In the genomic region with DNA sequence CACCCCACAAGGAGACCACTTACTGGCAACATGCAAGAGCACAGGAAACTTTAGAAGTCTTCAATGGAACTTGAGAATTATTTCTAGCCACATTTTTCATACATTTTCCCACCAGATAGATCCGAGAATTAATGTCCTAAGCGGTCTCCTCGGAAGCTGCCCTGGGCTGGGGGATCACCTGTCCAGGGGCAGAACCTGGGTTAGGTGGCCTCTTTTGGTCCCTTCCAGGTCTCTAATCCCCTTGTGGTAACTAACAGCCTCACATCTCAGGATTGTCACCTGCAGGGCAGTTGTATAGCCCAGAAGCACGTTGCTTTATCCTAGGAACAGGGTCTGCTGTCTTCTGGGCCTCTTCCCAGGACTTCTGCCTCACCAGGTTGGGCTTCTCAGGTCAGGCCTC, we compare ENCODE assay signal across 33 cellular contexts. TPM values are rescaled to one million over a fixed set of nuclear protein-coding genes. Genes with fewer than 3 reads are reported as not detected.
"Had no signal": no experiment of that assay in that cellular context is flagged by ENCODE, and none has a peak within 500 bp of the region (broad histone marks: within the 10 kb centered on the region; RNA-seq: fewer than 3 reads in every experiment).

No MANE protein-coding gene starts in this region.

- H3K4me1 ChIP-seq: gastrocnemius medialis, left lung, parathyroid adenoma, prostate gland, right atrium auricular region, sigmoid colon, thyroid gland had no signal

- H3K9me3 ChIP-seq: gastrocnemius medialis, left lung, prostate gland, right atrium auricular region, sigmoid colon, stomach, thyroid gland had no signal

- H3K27ac ChIP-seq: dorsolateral prefrontal cortex, epithelial cell of prostate, gastrocnemius medialis, left lung, parathyroid adenoma, prostate gland, right atrium auricular region, sigmoid colon, stomach, thyroid gland had no signal

- DNase-seq: cerebellar nuclear complex; dorsolateral prefrontal cortex; effector CD4-positive, alpha-beta T cell; foreskin fibroblast; gastrocnemius medialis; head of caudate nucleus; left cardiac atrium; left lung; mesenchymal stem cell; midbrain; naive thymus-derived CD4-positive, alpha-beta T cell; nephron progenitor cell; sigmoid colon; stimulated activated CD4-positive, alpha-beta T cell treated with anti-CD3 and anti-CD28 coated beads, Interleukin-2, amount 100 ng/mL, for 24 hours; stimulated activated CD4-positive, alpha-beta T cell treated with anti-CD3 and anti-CD28 coated beads, Interleukin-4, amount 100 ng/mL, for 24 hours; stimulated activated naive CD4-positive, alpha-beta T cell treated with Interleukin-2 at 50 U/mL for 16 hours; thyroid gland; trophoblast cell had no signal

- H3K36me3 Mint-ChIP-seq: naive thymus-derived CD4-positive, alpha-beta T cell; stimulated activated effector memory CD8-positive, alpha-beta T cell treated with anti-CD3 and anti-CD28 coated beads, Interleukin-12 subunit alpha, Interleukin-12 subunit beta, amount 100 ng/mL, for 72 hours had no signal

- ATAC-seq: esophagus mucosa; gastrocnemius medialis; left cardiac atrium; left lung; naive thymus-derived CD4-positive, alpha-beta T cell; stimulated activated effector memory CD8-positive, alpha-beta T cell treated with anti-CD3 and anti-CD28 coated beads, Interleukin-12 subunit alpha, Interleukin-12 subunit beta, amount 100 ng/mL, for 72 hours had no signal

- H3K4me3 ChIP-seq: dorsolateral prefrontal cortex, gastrocnemius medialis, left lung, prostate gland, right atrium auricular region, sigmoid colon, stomach, thyroid gland had no signal

- H3K9me3 Mint-ChIP-seq: stimulated activated effector memory CD8-positive, alpha-beta T cell treated with anti-CD3 and anti-CD28 coated beads, Interleukin-12 subunit alpha, Interleukin-12 subunit beta, amount 100 ng/mL, for 72 hours had no signal

- H3K4me3 Mint-ChIP-seq: naive thymus-derived CD4-positive, alpha-beta T cell; nephron progenitor cell; stimulated activated effector memory CD8-positive, alpha-beta T cell treated with anti-CD3 and anti-CD28 coated beads, Interleukin-12 subunit alpha, Interleukin-12 subunit beta, amount 100 ng/mL, for 72 hours had no signal

- H3K27ac Mint-ChIP-seq: naive thymus-derived CD4-positive, alpha-beta T cell; stimulated activated effector memory CD8-positive, alpha-beta T cell treated with anti-CD3 and anti-CD28 coated beads, Interleukin-12 subunit alpha, Interleukin-12 subunit beta, amount 100 ng/mL, for 72 hours had no signal

- H3K36me3 ChIP-seq: gastrocnemius medialis, left lung, prostate gland, right atrium auricular region, sigmoid colon, stomach, thyroid gland had no signal

- H3K9ac ChIP-seq: parathyroid adenoma had no signal

- H3K27me3 ChIP-seq: right atrium auricular region, thyroid gland had no signal

RNA-seq across cellular contexts. Expression of a gene that starts 38.7 kb away (rescaled TPM):
- total RNA-seq: esophagus mucosa; gastrocnemius medialis; glomerular endothelial cell; kidney epithelial cell; lower leg skin; lung microvascular endothelial cell; mucosa of gallbladder; naive thymus-derived CD4-positive, alpha-beta T cell; skeletal muscle tissue; stomach; subcutaneous adipose tissue; ureter had no signal
- polyA plus RNA-seq: naive thymus-derived CD4-positive, alpha-beta T cell; stomach had no signal
